2 cellular contexts compared by ENCODE assay signal in genomic region chr6:97275809-97276208, GRCh38.
A peak's percentile ranks its signal among the peaks of the same experiment; 100 is the strongest.
TF ChIP-seq lines count a peak whose summit lies in the region.

No MANE protein-coding gene starts in this region.

TF ChIP-seq in A549, 52 proteins besides CTCF, POLR2A, EP300 and RAD21:
- no peak for TF ChIP-seq EHF (CRISPR knock-in tag; IDR thresholded peaks at IDR 0.05)
- TF ChIP-seq MAFK (IDR thresholded peaks at IDR 0.05; ENCODE audit: partially characterized antibody): peak; percentile 29

TF ChIP-seq in IMR-90, 13 proteins besides CTCF, POLR2A, EP300 and RAD21:
- TF ChIP-seq MAFK (IDR thresholded peaks at IDR 0.05; ENCODE audit: low read depth, low read length): peak; percentile 50; the same call in 1 of the 2 replicates
- no peak for TF ChIP-seq BHLHE40 (IDR thresholded peaks at IDR 0.05; ENCODE audit: low read depth, low read length)
TF ChIP-seq in IMR-90: peak in this region for 1.
